Comparison of ENCODE assay signal across 1 cellular context in the genomic region with DNA sequence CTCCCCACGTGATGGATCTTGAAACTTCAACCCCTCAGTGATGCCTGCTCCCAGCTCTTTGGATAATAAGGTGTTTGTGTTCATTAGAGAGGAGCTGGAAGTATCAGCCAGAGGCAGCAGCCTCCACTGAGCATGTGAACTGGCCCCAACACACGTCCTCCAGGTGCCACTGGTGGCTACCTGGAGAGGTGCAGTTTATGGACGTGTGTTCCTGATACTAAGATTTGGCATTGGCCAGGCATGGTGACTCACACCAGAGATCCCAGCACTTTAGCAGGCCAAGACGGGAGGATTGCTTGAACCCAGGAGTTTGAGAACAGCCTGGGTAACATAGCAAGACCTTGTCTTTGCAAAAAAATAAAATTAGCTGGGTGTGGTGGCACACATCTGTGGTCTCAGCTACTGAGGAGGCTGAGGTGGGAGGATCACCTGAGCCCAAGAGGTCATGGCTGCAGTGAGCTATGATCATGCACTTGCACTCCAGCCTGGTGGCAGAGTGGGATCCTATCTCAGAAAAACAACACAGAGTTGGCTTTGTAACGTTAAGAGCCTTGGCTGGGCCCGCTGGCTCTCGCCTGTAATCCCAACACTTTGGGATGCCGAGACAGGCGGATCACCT.
TF ChIP-seq lines count a peak whose summit lies in the region.

No MANE protein-coding gene starts in this region.

TF ChIP-seq in HepG2, 621 proteins besides CTCF, POLR2A, EP300 and RAD21 (continues in another document):
- TF ChIP-seq FUBP1 (CRISPR knock-in tag; IDR thresholded peaks at IDR 0.05; ENCODE audit: borderline replicate concordance): no peak
- TF ChIP-seq, protein P1, sequence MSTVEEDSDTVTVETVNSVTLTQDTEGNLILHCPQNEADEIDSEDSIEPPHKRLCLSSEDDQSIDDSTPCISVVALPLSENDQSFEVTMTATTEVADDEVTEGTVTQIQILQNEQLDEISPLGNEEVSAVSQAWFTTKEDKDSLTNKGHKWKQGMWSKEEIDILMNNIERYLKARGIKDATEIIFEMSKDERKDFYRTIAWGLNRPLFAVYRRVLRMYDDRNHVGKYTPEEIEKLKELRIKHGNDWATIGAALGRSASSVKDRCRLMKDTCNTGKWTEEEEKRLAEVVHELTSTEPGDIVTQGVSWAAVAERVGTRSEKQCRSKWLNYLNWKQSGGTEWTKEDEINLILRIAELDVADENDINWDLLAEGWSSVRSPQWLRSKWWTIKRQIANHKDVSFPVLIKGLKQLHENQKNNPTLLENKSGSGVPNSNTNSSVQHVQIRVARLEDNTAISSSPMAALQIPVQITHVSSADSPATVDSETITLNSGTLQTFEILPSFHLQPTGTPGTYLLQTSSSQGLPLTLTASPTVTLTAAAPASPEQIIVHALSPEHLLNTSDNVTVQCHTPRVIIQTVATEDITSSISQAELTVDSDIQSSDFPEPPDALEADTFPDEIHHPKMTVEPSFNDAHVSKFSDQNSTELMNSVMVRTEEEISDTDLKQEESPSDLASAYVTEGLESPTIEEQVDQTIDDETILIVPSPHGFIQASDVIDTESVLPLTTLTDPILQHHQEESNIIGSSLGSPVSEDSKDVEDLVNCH (CRISPR knock-in tag; IDR thresholded peaks at IDR 0.05): no peak
- no peak for TF ChIP-seq FOSL1 (CRISPR knock-in tag; IDR thresholded peaks at IDR 0.05; ENCODE audit: borderline replicate concordance)
- TF ChIP-seq REST (IDR thresholded peaks at IDR 0.05; ENCODE audit: borderline replicate concordance in 1 of 2, low read depth in 1 of 2, low read length in 2 of 2): no peak
- no peak for TF ChIP-seq TEAD3 (CRISPR knock-in tag; optimal IDR thresholded peaks at IDR 0.05; ENCODE audit: borderline replicate concordance)
- no peak for TF ChIP-seq PRDM15 (CRISPR knock-in tag; IDR thresholded peaks at IDR 0.05)
- no peak for TF ChIP-seq KDM5A (IDR thresholded peaks at IDR 0.05; ENCODE audit: borderline replicate concordance, low read length)
- TF ChIP-seq NBN (conservative IDR thresholded peaks at IDR 0.05): no peak
- TF ChIP-seq ZMYM2 (CRISPR knock-in tag; IDR thresholded peaks at IDR 0.05): no peak; the same call in 1 of the 2 replicates
- no peak for TF ChIP-seq ZSCAN29 (CRISPR knock-in tag; conservative IDR thresholded peaks at IDR 0.05)
- TF ChIP-seq GPN1 (CRISPR knock-in tag; IDR thresholded peaks at IDR 0.05; ENCODE audit: borderline replicate concordance): no peak
- no peak for TF ChIP-seq ZNF326 (CRISPR knock-in tag; IDR thresholded peaks at IDR 0.05; ENCODE audit: borderline replicate concordance)
- peak; percentile 20 for TF ChIP-seq ZEB1 (IDR thresholded peaks at IDR 0.05; ENCODE audit: insufficient replicate concordance, low read depth)
- no peak for TF ChIP-seq SIX4 (CRISPR knock-in tag; IDR thresholded peaks at IDR 0.05)
- TF ChIP-seq ZNF879 (CRISPR knock-in tag; IDR thresholded peaks at IDR 0.05): no peak
- no peak for TF ChIP-seq TEAD2 (CRISPR knock-in tag; IDR thresholded peaks at IDR 0.05)
- TF ChIP-seq EEA1 (CRISPR knock-in tag; IDR thresholded peaks at IDR 0.05; ENCODE audit: borderline replicate concordance): no peak
- TF ChIP-seq PTBP1 (IDR thresholded peaks at IDR 0.05; ENCODE audit: low read depth, low read length, poor library complexity, severe bottlenecking): no peak
- TF ChIP-seq ZNF770 (CRISPR knock-in tag; IDR thresholded peaks at IDR 0.05): peak; percentile 93
- no peak for TF ChIP-seq TRAFD1 (CRISPR knock-in tag; IDR thresholded peaks at IDR 0.05; ENCODE audit: borderline replicate concordance)
- TF ChIP-seq PHF20 (CRISPR knock-in tag; IDR thresholded peaks at IDR 0.05): no peak
- no peak for TF ChIP-seq NR2C2 (CRISPR knock-in tag; IDR thresholded peaks at IDR 0.05; ENCODE audit: borderline replicate concordance)
- TF ChIP-seq, protein P2, sequence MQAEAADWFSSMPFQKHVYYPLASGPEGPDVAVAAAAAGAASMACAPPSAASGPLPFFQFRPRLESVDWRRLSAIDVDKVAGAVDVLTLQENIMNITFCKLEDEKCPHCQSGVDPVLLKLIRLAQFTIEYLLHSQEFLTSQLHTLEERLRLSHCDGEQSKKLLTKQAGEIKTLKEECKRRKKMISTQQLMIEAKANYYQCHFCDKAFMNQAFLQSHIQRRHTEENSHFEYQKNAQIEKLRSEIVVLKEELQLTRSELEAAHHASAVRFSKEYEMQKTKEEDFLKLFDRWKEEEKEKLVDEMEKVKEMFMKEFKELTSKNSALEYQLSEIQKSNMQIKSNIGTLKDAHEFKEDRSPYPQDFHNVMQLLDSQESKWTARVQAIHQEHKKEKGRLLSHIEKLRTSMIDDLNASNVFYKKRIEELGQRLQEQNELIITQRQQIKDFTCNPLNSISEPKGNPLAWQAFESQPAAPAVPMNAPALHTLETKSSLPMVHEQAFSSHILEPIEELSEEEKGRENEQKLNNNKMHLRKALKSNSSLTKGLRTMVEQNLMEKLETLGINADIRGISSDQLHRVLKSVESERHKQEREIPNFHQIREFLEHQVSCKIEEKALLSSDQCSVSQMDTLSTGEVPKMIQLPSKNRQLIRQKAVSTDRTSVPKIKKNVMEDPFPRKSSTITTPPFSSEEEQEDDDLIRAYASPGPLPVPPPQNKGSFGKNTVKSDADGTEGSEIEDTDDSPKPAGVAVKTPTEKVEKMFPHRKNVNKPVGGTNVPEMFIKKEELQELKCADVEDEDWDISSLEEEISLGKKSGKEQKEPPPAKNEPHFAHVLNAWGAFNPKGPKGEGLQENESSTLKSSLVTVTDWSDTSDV (CRISPR knock-in tag; IDR thresholded peaks at IDR 0.05): no peak
- peak; percentile 39; the same call in 1 of the 2 replicates for TF ChIP-seq ZNF280D (CRISPR knock-in tag; IDR thresholded peaks at IDR 0.05)
- TF ChIP-seq ZNF451 (CRISPR knock-in tag; IDR thresholded peaks at IDR 0.05): 0 out of 2 replicates have a peak, but pooled peaks have one; percentile 11
- no peak for TF ChIP-seq MYPOP (CRISPR knock-in tag; IDR thresholded peaks at IDR 0.05)
- TF ChIP-seq ZNF550 (CRISPR knock-in tag; IDR thresholded peaks at IDR 0.05; ENCODE audit: borderline replicate concordance): no peak
- TF ChIP-seq ZNF720 (CRISPR knock-in tag; IDR thresholded peaks at IDR 0.05): no peak
